8 cellular contexts compared by ENCODE assay signal in the genomic region with DNA sequence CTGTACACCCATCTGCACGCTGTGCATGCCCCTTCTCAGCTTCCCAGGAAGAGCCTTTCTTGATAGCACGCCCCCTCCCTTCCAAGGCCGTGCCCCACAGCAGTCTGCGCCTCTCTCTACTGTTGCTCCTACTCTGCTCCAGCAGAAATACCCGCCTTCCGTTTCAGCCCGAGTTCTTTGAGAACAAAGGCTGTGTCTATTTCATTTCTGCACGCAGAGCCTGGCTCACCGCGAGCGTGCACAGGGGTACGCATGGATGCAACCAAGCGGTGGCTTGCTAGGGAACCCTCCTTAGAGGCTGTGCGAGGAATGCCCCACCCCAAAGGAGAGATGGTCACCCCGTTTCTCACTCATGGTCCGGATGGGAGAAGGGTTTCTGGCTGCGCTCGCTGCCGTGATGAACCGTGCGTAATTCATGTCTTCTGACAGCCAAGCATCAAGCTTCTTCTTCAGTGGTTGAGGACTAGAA. TPM values are rescaled to one million over a fixed set of nuclear protein-coding genes. Genes with fewer than 3 reads are reported as not detected.
A peak's percentile ranks its signal among the peaks of the same experiment; 100 is the strongest.
DNase-seq lines count a peak whose midpoint lies in the region; ATAC-seq and TF ChIP-seq lines count a peak whose summit lies in the region.

No MANE protein-coding gene starts in this region.

- no peaks in the 10 kb centered on the region for H3K9me3 Mint-ChIP-seq in CD4-positive, alpha-beta T cell

- ATAC-seq in HG03354 (IDR thresholded peaks at IDR 0.05; ENCODE audit: poor library complexity, severe bottlenecking, unreplicated experiment) (peak; percentile 25), GM18867 (IDR thresholded peaks at IDR 0.05; ENCODE audit: unreplicated experiment) (no peak)
- no peak for ATAC-seq in CD4-positive, alpha-beta T cell (ENCODE audit: poor library complexity)

- no peak overlapping the region for H3K27ac Mint-ChIP-seq in CD4-positive, alpha-beta T cell

- TF ChIP-seq CTCF in Peyer's patch (IDR thresholded peaks at IDR 0.05) (no peak), tibial nerve (IDR thresholded peaks at IDR 0.05) (no peak)
- TF ChIP-seq CTCF in CD4-positive, alpha-beta T cell (IDR thresholded peaks at IDR 0.05), result no peak

- peak overlapping the region; percentile 30 to 71 (median 47) for H3K4me3 ChIP-seq in Peyer's patch
- peak overlapping the region; percentile 56 for H3K4me3 ChIP-seq in endocrine pancreas (ENCODE audit: control insufficient read depth, insufficient read depth, low read length)
- peak overlapping the region; percentile 53 to 69 (median 61) for H3K4me3 ChIP-seq in tibial nerve

- no peak overlapping the region for H3K4me3 Mint-ChIP-seq in CD4-positive, alpha-beta T cell

- DNase-seq in GM04504 (ENCODE audit: low read depth) (peak; percentile 17), Peyer's patch (no peak), medulla oblongata (ENCODE audit: extremely low spot score) (peak; percentile 54), tibial nerve (ENCODE audit: low spot score in 2 of 2) (no peak)
- no peak for DNase-seq in CD4-positive, alpha-beta T cell

- H3K27ac ChIP-seq in Peyer's patch (peak overlapping the region in 3 of 4 donors; percentile 31 to 42 (median 37)), tibial nerve (peak overlapping the region; percentile 48 to 85 (median 65))
- H3K27ac ChIP-seq in CD4-positive, alpha-beta T cell (ENCODE audit: low read depth, low read length), result no peak overlapping the region

- no peak for TF ChIP-seq EP300 in tibial nerve (IDR thresholded peaks at IDR 0.05)

- intact Hi-C loops in CD4-positive, alpha-beta T cell (cut with DNase I, micrococcal nuclease), result no loop called here

- H3K4me1 ChIP-seq in Peyer's patch, result peaks cover 0 to 10% (median 0%) of the 10 kb centered on the region in 4 donors
- H3K4me1 ChIP-seq in endocrine pancreas (ENCODE audit: control insufficient read depth, insufficient read depth, low read length), result peaks cover 6% of the 10 kb centered on the region
- H3K4me1 ChIP-seq in tibial nerve, result peaks cover 0 to 18% (median 4%) of the 10 kb centered on the region in 4 donors

- TF ChIP-seq POLR2A in Peyer's patch (IDR thresholded peaks at IDR 0.05) (no peak), tibial nerve (IDR thresholded peaks at IDR 0.05) (no peak)

- H3K27me3 ChIP-seq in Peyer's patch (no peaks in the 10 kb centered on the region), endocrine pancreas (ENCODE audit: control insufficient read depth, insufficient read depth, low read length) (no peaks in the 10 kb centered on the region), tibial nerve (no peaks in the 10 kb centered on the region)
- H3K27me3 ChIP-seq in CD4-positive, alpha-beta T cell (ENCODE audit: control insufficient read depth, insufficient read depth, low read length), result peaks cover 31% of the 10 kb centered on the region

- H3K36me3 ChIP-seq in Peyer's patch (no peaks in the 10 kb centered on the region), endocrine pancreas (ENCODE audit: control insufficient read depth, insufficient read depth, low read length) (no peaks in the 10 kb centered on the region), tibial nerve (peaks cover 0 to 20% (median 0%) of the 10 kb centered on the region in 3 donors)

- H3K4me1 Mint-ChIP-seq in CD4-positive, alpha-beta T cell (ENCODE audit: low read depth), result peaks cover 5% of the 10 kb centered on the region

- no peaks in the 10 kb centered on the region for H3K9me3 ChIP-seq in Peyer's patch
- no peaks in the 10 kb centered on the region for H3K9me3 ChIP-seq in endocrine pancreas (ENCODE audit: control insufficient read depth, low read length)
- no peaks in the 10 kb centered on the region for H3K9me3 ChIP-seq in tibial nerve
- H3K9me3 ChIP-seq in CD4-positive, alpha-beta T cell (ENCODE audit: control insufficient read depth, low read length), result no peaks in the 10 kb centered on the region

- H3K36me3 Mint-ChIP-seq in CD4-positive, alpha-beta T cell (ENCODE audit: low read depth), result no peaks in the 10 kb centered on the region

- CTCF ChIA-PET in CD4-positive, alpha-beta T cell (lab: Charles Lee), result no interaction called here

- POLR2A ChIA-PET in CD4-positive, alpha-beta T cell (lab: Charles Lee), result no interaction called here

- peak overlapping the region; percentile 83 for H3K9ac ChIP-seq in endocrine pancreas (ENCODE audit: control insufficient read depth, insufficient read depth, low read length)

- H3K27me3 Mint-ChIP-seq in CD4-positive, alpha-beta T cell, result peaks cover 51% of the 10 kb centered on the region

- WGBS in tibial nerve, 2 donors, result 1% methylated on average over 17 to 21 of the region's 21 CpGs

RNA-seq across cellular contexts. Expression of a gene that starts 0.4 kb away (rescaled TPM):
- total RNA-seq in Peyer's patch (10 to 100 TPM in 1 of 4 donors, 1 to 10 TPM in 3; 4.6 to 10.7 (median 5.1) TPM), tibial nerve (10 to 100 TPM in 1 of 4 donors, 1 to 10 TPM in 3; 4.9 to 12.0 (median 8.2) TPM)
- total RNA-seq in CD4-positive, alpha-beta T cell, result not detected

Comparison
In these comparisons a context has a peak if more than half of its experiments do, and no peak if none do; other contexts are left out.
1. DNase-seq: peak in GM04504 (single experiment) and medulla oblongata (single experiment); none in Peyer's patch (0 of 3), tibial nerve (0 of 2) and CD4-positive, alpha-beta T cell (0 of 10).
2. RNA of a gene that starts 0.4 kb away (total RNA-seq): 4.9 to 12.0 TPM in tibial nerve and 4.6 to 10.7 TPM in Peyer's patch; not detected in CD4-positive, alpha-beta T cell; every median in the first group is over 4 times any median in the second.
3. Peak in every context shown above with its lines, with median percentiles within 50 percentile points of each other: H3K4me3 ChIP-seq.